ENCODE assay signal across 13 cellular contexts in the genomic region with DNA sequence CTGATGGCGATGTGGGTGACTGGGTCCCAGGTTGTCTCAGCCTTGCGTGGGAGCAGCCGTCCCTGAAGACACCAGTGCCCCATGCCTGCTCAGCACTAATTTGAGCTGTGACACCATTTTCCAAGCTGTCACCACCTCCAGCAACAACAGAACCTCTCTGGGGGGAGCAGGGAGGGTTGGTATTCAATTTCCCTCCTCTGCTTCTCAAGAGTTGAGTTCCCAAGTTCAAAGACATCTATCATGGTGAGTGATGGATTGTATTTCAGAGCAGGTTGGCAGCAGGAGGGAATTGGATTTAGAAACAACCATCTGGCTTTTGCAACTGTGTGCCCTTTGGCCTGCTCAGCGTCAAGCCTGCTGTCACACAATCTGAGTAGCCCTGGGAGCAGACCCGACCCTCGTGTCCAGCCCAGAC.
"Had no signal": no experiment of that assay in that cellular context is flagged by ENCODE, and none has a peak within 500 bp of the region (broad histone marks: within the 10 kb centered on the region; RNA-seq: fewer than 3 reads in every experiment).

No MANE protein-coding gene starts in this region.

- H3K27me3 ChIP-seq: adrenal gland, neural progenitor cell, right lobe of liver had no signal

- H3K4me3 ChIP-seq: adrenal gland, neural progenitor cell, right lobe of liver, smooth muscle cell, thoracic aorta had no signal

- H3K4me1 ChIP-seq: adrenal gland, right lobe of liver had no signal

- H3K27ac ChIP-seq: adrenal gland, neural progenitor cell, right lobe of liver, thoracic aorta, WERI-Rb-1 had no signal

- DNase-seq: activated CD4-positive, alpha-beta T cell treated with anti-CD3 and anti-CD28 coated beads for 1 hour; activated gamma-delta T cell; islet precursor cell; left colon; mammary epithelial cell; right lobe of liver had no signal

- H3K36me3 ChIP-seq: adrenal gland, neural progenitor cell, right lobe of liver, thoracic aorta, WERI-Rb-1 had no signal

- H3K9me3 ChIP-seq: adrenal gland, right lobe of liver, thoracic aorta had no signal

- ATAC-seq: effector memory CD8-positive, alpha-beta T cell; left colon; stimulated activated memory B cell treated with anti-CD40 and anti-IgM and Interleukin-4, amounts not matched to agents 10 μg/mL and 1 μg/mL and 100 μg/mL, for 72 hours had no signal
